10 cellular contexts compared by ENCODE assay signal in genomic region chr7:22578048-22578770, GRCh38.
DNase-seq lines count a peak whose midpoint lies in the region; ATAC-seq and TF ChIP-seq lines count a peak whose summit lies in the region.
"Had no signal": no experiment of that assay in that cellular context is flagged by ENCODE, and none has a peak within 500 bp of the region (broad histone marks: within the 10 kb centered on the region; RNA-seq: fewer than 3 reads in every experiment).

No MANE protein-coding gene starts in this region.

- no peak overlapping the region for H3K4me3 ChIP-seq in GM23338
- peak overlapping the region; percentile 12 for H3K4me3 ChIP-seq in skeletal muscle satellite cell (ENCODE audit: low read length)

- H3K9me2 ChIP-seq in GM23338 (ENCODE audit: insufficient read depth) = peaks cover 5% of the 10 kb centered on the region

- no peaks in the 10 kb centered on the region; the same call in 2 of the 3 replicates for H3K9me3 Mint-ChIP-seq in GM23338
- H3K9me3 Mint-ChIP-seq: activated T-helper 2 cell treated with anti-CD3 and anti-CD28 coated beads, Interferon-gamma antibody, Interleukin-2, Interleukin-4, amounts not matched to agents 10 μg/mL and 5 μg/mL and 100 μg/mL, durations not matched to agents 14 hours and 24 hours and 36 hours; T-helper 1 cell treated with Interleukin-12 subunit alpha and Interleukin-12 subunit beta and Interleukin-4 antibody, amounts not matched to agents 30 μg/mL and 1 μg/mL, for 36 hours had no signal

- no peak overlapping the region for H2AFZ ChIP-seq in GM23338

- intact Hi-C loops in left cardiac atrium (cut with DNase I) = no loop called here

- no peak for ATAC-seq in GM23338
- peak; percentile 11 to 42 for ATAC-seq in left cardiac atrium
- no peak for ATAC-seq in GM18498 (IDR thresholded peaks at IDR 0.05; ENCODE audit: unreplicated experiment)

- H3K4me2 ChIP-seq in GM23338 (no peak overlapping the region), skeletal muscle satellite cell (ENCODE audit: low read length) (peak overlapping the region; percentile 61)

- H3K27me3 Mint-ChIP-seq in GM23338 (ENCODE audit: insufficient read depth, low read depth, poor library complexity) = no peaks in the 10 kb centered on the region

- no peaks in the 10 kb centered on the region for H3K36me3 Mint-ChIP-seq in GM23338 (ENCODE audit: low read depth)

- no peaks in the 10 kb centered on the region for H3K79me2 ChIP-seq in GM23338 (replicated peaks; ENCODE audit: insufficient read depth)

- H3K4me1 ChIP-seq in GM23338 (ENCODE audit: insufficient read depth) (peaks cover 4% of the 10 kb centered on the region; the same call in 1 of the 2 replicates), skeletal muscle satellite cell (ENCODE audit: control insufficient read depth, insufficient read depth, low read length) (peaks cover 27% of the 10 kb centered on the region)

- no peaks in the 10 kb centered on the region; the same call in 1 of the 2 replicates for H3K36me3 ChIP-seq in GM23338 (ENCODE audit: insufficient read depth)
- H3K36me3 ChIP-seq in skeletal muscle satellite cell (ENCODE audit: insufficient read depth, low read length) = no peaks in the 10 kb centered on the region

- H3K27ac Mint-ChIP-seq in GM23338 = no peak overlapping the region
- H3K27ac Mint-ChIP-seq: activated T-helper 2 cell treated with anti-CD3 and anti-CD28 coated beads, Interferon-gamma antibody, Interleukin-2, Interleukin-4, amounts not matched to agents 10 μg/mL and 5 μg/mL and 100 μg/mL, durations not matched to agents 14 hours and 24 hours and 36 hours; T-helper 1 cell treated with Interleukin-12 subunit alpha and Interleukin-12 subunit beta and Interleukin-4 antibody, amounts not matched to agents 30 μg/mL and 1 μg/mL, for 36 hours had no signal

- no peak overlapping the region for H3K4me3 Mint-ChIP-seq in GM23338
- H3K4me3 Mint-ChIP-seq: T-helper 1 cell treated with Interleukin-12 subunit alpha and Interleukin-12 subunit beta and Interleukin-4 antibody, amounts not matched to agents 30 μg/mL and 1 μg/mL, for 36 hours had no signal

- peak overlapping the region; percentile 78 for H3K9ac ChIP-seq in skeletal muscle satellite cell (ENCODE audit: low read depth, low read length)

- TF ChIP-seq CTCF in GM23338 (conservative IDR thresholded peaks at IDR 0.05; ENCODE audit: low read depth in 2 of 2) = no peak

- peaks cover 3% of the 10 kb centered on the region for H3K9me3 ChIP-seq in skeletal muscle satellite cell (replicated peaks; ENCODE audit: low read length)

- H3K27ac ChIP-seq in GM23338 (ENCODE audit: low read depth) (no peak overlapping the region), adipose tissue (ENCODE audit: low read depth, low read length) (peak overlapping the region; percentile 33)

- H3F3A ChIP-seq in GM23338 (replicated peaks; ENCODE audit: low read depth) = no peaks in the 10 kb centered on the region

- H3K4me1 Mint-ChIP-seq in GM23338 = peaks cover 10% of the 10 kb centered on the region

- H4K20me1 ChIP-seq in GM23338 (replicated peaks; ENCODE audit: insufficient read depth) = no peaks in the 10 kb centered on the region

- H3K27me3 ChIP-seq in GM23338 (ENCODE audit: insufficient read depth) (no peaks in the 10 kb centered on the region), skeletal muscle satellite cell (ENCODE audit: control insufficient read depth, insufficient read depth, low read length) (no peaks in the 10 kb centered on the region)

- WGBS in adipose tissue, 3 donors = 32 to 49% (median 38%) methylated on average over 5 of the region's 5 CpGs

- DNase-seq in GM23338 (ENCODE audit: low spot score) (no peak), left cardiac atrium (no peak), DMS114 treated with DMSO at 0.1 percent for 48 hours (lab: John Stamatoyannopoulos, UW; ENCODE audit: unreplicated experiment) (no peak)
- no peak for DNase-seq in activated CD8-positive, alpha-beta memory T cell treated with anti-CD3 and anti-CD28 coated beads for 24 hours
- DNase-seq in activated effector memory CD4-positive, alpha-beta T cell treated with anti-CD3 and anti-CD28 coated beads, Interleukin-2, amount 50 U/mL, for 16 hours = no peak

TF ChIP-seq in GM23338, 12 proteins besides CTCF, POLR2A, EP300 and RAD21:
- TF ChIP-seq ZNF331 (CRISPR knock-in tag; IDR thresholded peaks at IDR 0.05; ENCODE audit: low read depth) (peak; percentile 59), ZNF114 (CRISPR knock-in tag; IDR thresholded peaks at IDR 0.05) (no peak)

Comparison
In these comparisons a context has a peak if more than half of its experiments do, and no peak if none do; other contexts are left out.
1. ATAC-seq: peak in left cardiac atrium (2 of 2); none in GM23338 (single experiment) and GM18498 (single experiment).